Comparison of ENCODE assay signal across 24 cellular contexts in genomic region chr11:64909653-64910343, GRCh38. TPM values are rescaled to one million over a fixed set of nuclear protein-coding genes. Genes with fewer than 3 reads are reported as not detected.
A peak's percentile ranks its signal among the peaks of the same experiment; 100 is the strongest.
DNase-seq lines count a peak whose midpoint lies in the region; ATAC-seq, FAIRE-seq and TF ChIP-seq lines count a peak whose summit lies in the region.
"Had no signal": no experiment of that assay in that cellular context is flagged by ENCODE, and none has a peak within 500 bp of the region (broad histone marks: within the 10 kb centered on the region; RNA-seq: fewer than 3 reads in every experiment).

No MANE protein-coding gene starts in this region.

- dilution Hi-C loops in endothelial cell of umbilical vein (cut with MboI; ENCODE audit: extremely low pct_ligation_motif_present, low sequenced_read_pairs): no loop called here

- H3K4me2 ChIP-seq in endothelial cell of umbilical vein (ENCODE audit: insufficient read depth, low read length): no peak overlapping the region
- H3K4me2 ChIP-seq: BLaER1 had no signal

- H4K20me1 ChIP-seq in endothelial cell of umbilical vein (replicated peaks; ENCODE audit: control insufficient read depth, extremely low read depth, insufficient read depth, low read length): no peaks in the 10 kb centered on the region
- H4K20me1 ChIP-seq: BLaER1 had no signal

- POLR2A ChIA-PET in endothelial cell of umbilical vein (lab: Charles Lee): no interaction called here

- H3K27me3 ChIP-seq in endothelial cell of umbilical vein (ENCODE audit: control insufficient read depth in 2 of 2, insufficient read depth in 2 of 2, low read length in 2 of 2) (no peaks in the 10 kb centered on the region), spleen (replicated peaks in 1 of 7) (no peaks in the 10 kb centered on the region)
- H3K27me3 ChIP-seq: BLaER1 had no signal

- H3K36me3 ChIP-seq in endothelial cell of umbilical vein (ENCODE audit: control insufficient read depth in 2 of 2, extremely low read depth in 1 of 2, insufficient read depth in 2 of 2, low read length in 2 of 2) (peaks cover 7 to 72% of the 10 kb centered on the region in 2 experiments), spleen (peaks cover 9 to 100% (median 94%) of the 10 kb centered on the region in 6 donors)

- H3K4me1 ChIP-seq in endothelial cell of umbilical vein (ENCODE audit: control insufficient read depth, extremely low read depth, insufficient read depth, low read length) (no peaks in the 10 kb centered on the region), spleen (peaks cover 0 to 9% (median 0%) of the 10 kb centered on the region in 6 donors)
- H3K4me1 ChIP-seq: Caco-2 had no signal

- peak; percentile 28 for DNase-seq in left ventricle myocardium superior
- DNase-seq in Right ventricle myocardium superior: no peak
- no peak for DNase-seq in endothelial cell of umbilical vein (ENCODE audit: low read depth, low spot score)
- DNase-seq in spleen: peak; percentile 70
- DNase-seq in SIG-M5 treated with dmso at 0.1 percent for 504 hours (lab: John Stamatoyannopoulos, UW; ENCODE audit: unreplicated experiment): no peak
- no peak for DNase-seq in DMS53 treated with DMSO at 0.1 percent for 48 hours (lab: John Stamatoyannopoulos, UW; ENCODE audit: unreplicated experiment)
- DNase-seq: Caco-2; CD4-positive, CD25-positive, alpha-beta regulatory T cell; CD8-positive, alpha-beta T cell; DMS153; DMS79; EL; GDM1; GM23248; H7; HCEC 1CT had no signal

- no peaks in the 10 kb centered on the region for H3K79me2 ChIP-seq in endothelial cell of umbilical vein (ENCODE audit: control insufficient read depth, insufficient read depth, low read length)

- TF ChIP-seq CTCF in endothelial cell of umbilical vein (IDR thresholded peaks at IDR 0.05; ENCODE audit: extremely low read depth in 1 of 2, insufficient read depth in 1 of 2, low read depth in 1 of 2, low read length in 2 of 2) (no peak), spleen (IDR thresholded peaks at IDR 0.05 in 8 of 11, conservative IDR thresholded peaks at IDR 0.05 in 3 of 11) (no peak)

- no peak for FAIRE-seq in endothelial cell of umbilical vein (lab: Jason Lieb, UNC)
- FAIRE-seq: A204.1, GM12878, GM19239, H1 had no signal

- no peak overlapping the region for H2AFZ ChIP-seq in endothelial cell of umbilical vein (ENCODE audit: low read depth, low read length)
- H2AFZ ChIP-seq: GM23248 had no signal

- BruUV-seq in endothelial cell of umbilical vein (replicated peaks; lab: Mats Ljungman, UMichigan): TSS peak; percentile 11

- 92 to 98% (median 97%) methylated on average over 13 to 39 of the region's 39 CpGs for WGBS in spleen, 5 donors

- TF ChIP-seq POLR2A in endothelial cell of umbilical vein (IDR thresholded peaks at IDR 0.05; ENCODE audit: low read depth, low read length): no peak
- no peak for TF ChIP-seq POLR2A in spleen (IDR thresholded peaks at IDR 0.05)

- H3K4me3 ChIP-seq in endothelial cell of umbilical vein (replicated peaks in 1 of 3; ENCODE audit: insufficient read depth in 1 of 3, low read depth in 1 of 3, low read length in 3 of 3) (no peak overlapping the region), spleen (no peak overlapping the region)
- H3K4me3 ChIP-seq: BLaER1, GM12878, GM23248 had no signal

- no peak overlapping the region for H3K9ac ChIP-seq in endothelial cell of umbilical vein (replicated peaks; ENCODE audit: extremely low read depth, insufficient read depth, low read length)
- H3K9ac ChIP-seq: GM23248 had no signal

- ATAC-seq in left ventricle myocardium superior (no peak), Right ventricle myocardium superior (ENCODE audit: poor library complexity) (no peak)
- ATAC-seq: CD8-positive, alpha-beta T cell; GM12878 had no signal

- H3K9me1 ChIP-seq in endothelial cell of umbilical vein (replicated peaks; ENCODE audit: control insufficient read depth, extremely low read depth, insufficient read depth, low read length): no peaks in the 10 kb centered on the region

- H3K9me3 ChIP-seq in endothelial cell of umbilical vein (replicated peaks; ENCODE audit: control insufficient read depth, insufficient read depth, low read length) (no peaks in the 10 kb centered on the region), spleen (no peaks in the 10 kb centered on the region)
- H3K9me3 ChIP-seq: BLaER1, Caco-2 had no signal

- CTCF ChIA-PET in endothelial cell of umbilical vein (lab: Charles Lee): interaction anchor here (1.5 to 1.7 kb wide), 2 partner anchors 22 to 87 kb away, joined by 3 to 5 read pairs; partner anchors contain the start of gene BATF2

- intact Hi-C loops in left ventricle myocardium superior (cut with micrococcal nuclease): no loop called here
- intact Hi-C loops in Right ventricle myocardium superior (cut with DNase I): no loop called here
- intact Hi-C loops in endothelial cell of umbilical vein (cut with micrococcal nuclease): no loop called here
- intact Hi-C loops in spleen (cut with DNase I; ENCODE audit: low total_unique reads): no loop called here

- H3K27ac ChIP-seq in endothelial cell of umbilical vein (ENCODE audit: insufficient read depth, low read depth, low read length) (no peak overlapping the region), spleen (no peak overlapping the region)
- H3K27ac ChIP-seq: 22Rv1, BLaER1, C4-2B, GM23248 had no signal

TF ChIP-seq in endothelial cell of umbilical vein, 7 proteins besides CTCF, POLR2A, EP300 and RAD21:
- no peak for TF ChIP-seq FOS (IDR thresholded peaks at IDR 0.05; ENCODE audit: borderline replicate concordance, insufficient read depth, low read length)
- no peak for TF ChIP-seq JUN (IDR thresholded peaks at IDR 0.05; ENCODE audit: borderline replicate concordance, insufficient read depth, insufficient read length, low read depth)
- TF ChIP-seq POLR2AphosphoS5 (IDR thresholded peaks at IDR 0.05; ENCODE audit: insufficient read depth, low read depth, low read length): no peak
- TF ChIP-seq EZH2 (IDR thresholded peaks at IDR 0.05; ENCODE audit: borderline replicate concordance, low read depth, low read length, severe bottlenecking): no peak
- TF ChIP-seq GATA2 (IDR thresholded peaks at IDR 0.05; ENCODE audit: insufficient read depth, insufficient read length, low read depth, low read length): no peak
- no peak for TF ChIP-seq MYC (IDR thresholded peaks at IDR 0.05; ENCODE audit: low read depth, low read length)
- TF ChIP-seq MAX (IDR thresholded peaks at IDR 0.05; ENCODE audit: insufficient read depth, insufficient read length): no peak

RNA-seq across cellular contexts. Expression of gene ATG2A, which starts 7.2 kb away (rescaled TPM):
- total RNA-seq in left ventricle myocardium superior: 13.0 TPM
- 11.5 TPM for total RNA-seq in Right ventricle myocardium superior
- total RNA-seq in endothelial cell of umbilical vein: 24.3 and 27.4 TPM in 2 replicates
- polyA plus RNA-seq in endothelial cell of umbilical vein: 13.4 and 17.6 TPM in 2 replicates
- 7.8 and 10.6 TPM in 2 replicates for polyA plus RNA-seq in endothelial cell of umbilical vein (2011; cell fraction: cytosol; rRNA removed)
- 26.8 and 30.3 TPM in 2 replicates for polyA plus RNA-seq in endothelial cell of umbilical vein (2011; cell fraction: nucleus; rRNA removed)
- 14.2 and 17.3 TPM in 2 replicates for polyA plus RNA-seq in endothelial cell of umbilical vein (2012)
- 12.0 and 12.9 TPM in 2 replicates for polyA minus RNA-seq in endothelial cell of umbilical vein
- 25.1 TPM for polyA minus RNA-seq in endothelial cell of umbilical vein (2011; cell fraction: cytosol; rRNA and poly(A)+ RNA removed)
- 12.5 and 16.6 TPM in 2 replicates for polyA minus RNA-seq in endothelial cell of umbilical vein (2011; cell fraction: nucleus; rRNA and poly(A)+ RNA removed)
- 10 to 100 TPM; 32.7 to 57.3 (median 40.3) TPM for total RNA-seq in spleen
- polyA plus RNA-seq in spleen: 10 to 100 TPM; 14.3 to 30.3 (median 28.8) TPM

RNA-seq across cellular contexts. Expression of gene PPP2R5B, which starts 14.7 kb away (rescaled TPM):
- 18.4 TPM for total RNA-seq in left ventricle myocardium superior
- 20.6 TPM for total RNA-seq in Right ventricle myocardium superior
- total RNA-seq in endothelial cell of umbilical vein: 17.8 and 21.5 TPM in 2 replicates
- 17.6 and 20.9 TPM in 2 replicates for polyA plus RNA-seq in endothelial cell of umbilical vein
- 15.6 and 19.5 TPM in 2 replicates for polyA plus RNA-seq in endothelial cell of umbilical vein (2011; cell fraction: cytosol; rRNA removed)
- 41.2 and 52.8 TPM in 2 replicates for polyA plus RNA-seq in endothelial cell of umbilical vein (2011; cell fraction: nucleus; rRNA removed)
- 19.5 and 21.5 TPM in 2 replicates for polyA plus RNA-seq in endothelial cell of umbilical vein (2012)
- 10.1 and 13.6 TPM in 2 replicates for polyA minus RNA-seq in endothelial cell of umbilical vein
- polyA minus RNA-seq in endothelial cell of umbilical vein (2011; cell fraction: cytosol; rRNA and poly(A)+ RNA removed): 2.5 TPM
- polyA minus RNA-seq in endothelial cell of umbilical vein (2011; cell fraction: nucleus; rRNA and poly(A)+ RNA removed): 6.5 and 8.1 TPM in 2 replicates
- 10 to 100 TPM; 21.9 to 45.1 (median 30.4) TPM for total RNA-seq in spleen
- polyA plus RNA-seq in spleen: 10 to 100 TPM; 10.8 to 25.4 (median 15.2) TPM

RNA-seq across cellular contexts. Expression of gene GPHA2, which starts 25.9 kb away (rescaled TPM):
- total RNA-seq in left ventricle myocardium superior: not detected
- not detected for total RNA-seq in Right ventricle myocardium superior
- not detected in 2 replicates for total RNA-seq in endothelial cell of umbilical vein
- polyA plus RNA-seq in endothelial cell of umbilical vein: not detected in 2 replicates
- polyA plus RNA-seq in endothelial cell of umbilical vein (2011; cell fraction: cytosol; rRNA removed): not detected in 2 replicates
- not detected in 2 replicates for polyA plus RNA-seq in endothelial cell of umbilical vein (2011; cell fraction: nucleus; rRNA removed)
- polyA plus RNA-seq in endothelial cell of umbilical vein (2012): not detected in 2 replicates
- not detected in 2 replicates for polyA minus RNA-seq in endothelial cell of umbilical vein
- not detected for polyA minus RNA-seq in endothelial cell of umbilical vein (2011; cell fraction: cytosol; rRNA and poly(A)+ RNA removed)
- not detected in 2 replicates for polyA minus RNA-seq in endothelial cell of umbilical vein (2011; cell fraction: nucleus; rRNA and poly(A)+ RNA removed)
- not detected for total RNA-seq in spleen
- polyA plus RNA-seq in spleen: 1 to 10 TPM in 2 of 3 donors, under 1 TPM in 1; 0.89 to 4.4 (median 1.2) TPM
- total RNA-seq: Caco-2; CD4-positive, CD25-positive, alpha-beta regulatory T cell; CD8-positive, alpha-beta T cell; GM12878; GM23248; H7 had no signal
- polyA plus RNA-seq: AG04450; CD4-positive, CD25-positive, alpha-beta regulatory T cell; GM12878; GM23248 had no signal

RNA-seq across cellular contexts. Expression of gene EHD1, which starts 31.4 kb away (rescaled TPM):
- total RNA-seq in left ventricle myocardium superior (52.5 TPM), Right ventricle myocardium superior (47.4 TPM), endothelial cell of umbilical vein (98.0 and 109 TPM in 2 replicates), spleen (100 to 1,000 TPM; 117 to 337 (median 201) TPM)
- polyA plus RNA-seq in endothelial cell of umbilical vein (136 and 140 TPM in 2 replicates), spleen (10 to 100 TPM; 51.9 to 93.9 (median 53.7) TPM)
- 109 and 112 TPM in 2 replicates for polyA plus RNA-seq in endothelial cell of umbilical vein (2011; cell fraction: cytosol; rRNA removed)
- 91.7 and 102 TPM in 2 replicates for polyA plus RNA-seq in endothelial cell of umbilical vein (2011; cell fraction: nucleus; rRNA removed)
- 101 and 131 TPM in 2 replicates for polyA plus RNA-seq in endothelial cell of umbilical vein (2012)
- 136 and 168 TPM in 2 replicates for polyA minus RNA-seq in endothelial cell of umbilical vein
- polyA minus RNA-seq in endothelial cell of umbilical vein (2011; cell fraction: cytosol; rRNA and poly(A)+ RNA removed): 41.1 TPM
- polyA minus RNA-seq in endothelial cell of umbilical vein (2011; cell fraction: nucleus; rRNA and poly(A)+ RNA removed): 35.6 and 63.3 TPM in 2 replicates

Comparison
In these comparisons a context has a peak if more than half of its experiments do, and no peak if none do; other contexts are left out.
1. DNase-seq: peak in left ventricle myocardium superior (single experiment) and spleen (single experiment); none in Right ventricle myocardium superior (single experiment), endothelial cell of umbilical vein (single experiment), SIG-M5 treated with dmso at 0.1 percent for 504 hours (single experiment) and DMS53 treated with DMSO at 0.1 percent for 48 hours (single experiment).